In the genomic region with DNA sequence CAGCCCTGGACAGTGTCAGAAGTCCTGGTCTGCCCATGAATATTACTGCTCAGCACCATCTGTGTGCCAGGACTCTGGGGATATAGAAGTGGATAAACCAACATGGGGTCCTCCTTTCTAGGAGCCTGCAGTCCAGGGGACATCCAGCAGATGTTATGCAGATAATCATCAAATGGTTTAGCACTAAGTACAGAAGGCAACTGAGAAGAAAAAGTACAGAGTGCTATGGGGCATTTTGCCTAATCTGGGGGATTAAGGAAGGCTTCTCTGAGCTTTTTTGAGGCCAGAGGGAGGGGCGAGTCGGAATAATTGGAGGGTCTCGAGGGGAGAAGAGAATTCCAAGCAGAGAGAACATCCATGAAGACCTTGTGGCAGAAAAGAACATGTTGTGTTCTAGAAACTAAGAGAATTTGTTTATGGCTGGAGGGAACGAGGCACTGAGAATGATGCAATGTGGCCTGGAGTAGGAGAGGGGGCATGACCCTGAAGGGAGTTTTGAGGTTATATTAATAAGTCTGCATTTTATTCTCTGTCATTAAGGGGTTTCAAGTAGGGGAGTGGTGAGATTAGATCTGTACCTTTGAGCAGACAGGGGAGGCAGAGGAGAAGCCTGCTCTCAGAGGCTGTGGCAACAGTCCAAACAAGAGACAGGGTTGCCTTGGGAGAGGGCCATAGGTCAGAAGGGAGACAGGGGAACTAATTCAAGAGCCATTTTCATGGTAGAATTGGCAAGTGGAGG, we compare ENCODE assay signal across 13 cellular contexts.
DNase-seq lines count a peak whose midpoint lies in the region; ATAC-seq, FAIRE-seq and TF ChIP-seq lines count a peak whose summit lies in the region.
"Had no signal": no experiment of that assay in that cellular context is flagged by ENCODE, and none has a peak within 500 bp of the region (broad histone marks: within the 10 kb centered on the region; RNA-seq: fewer than 3 reads in every experiment).

No MANE protein-coding gene starts in this region.

- H3K4me2 ChIP-seq in trophoblast cell (ENCODE audit: low read length): no peak overlapping the region

- H3K27me3 ChIP-seq in trophoblast cell (ENCODE audit: insufficient read depth, low read length) (no peaks in the 10 kb centered on the region), uterus (no peaks in the 10 kb centered on the region)

- H4K91ac ChIP-seq in trophoblast cell (ENCODE audit: low read depth, low read length): peak overlapping the region; percentile 45

- no CpG with 5 or more reads among the region's 4 CpGs for WGBS in trophoblast cell (ENCODE audit: extremely low coverage, insufficient coverage, insufficient read length)

- no peak overlapping the region for H3K18ac ChIP-seq in trophoblast cell (ENCODE audit: low read length)

- H3K9ac ChIP-seq in trophoblast cell (ENCODE audit: low read length): no peak overlapping the region

- peak overlapping the region; percentile 4 for H3K27ac Mint-ChIP-seq in activated CD8-positive, alpha-beta memory T cell treated with anti-CD3 and anti-CD28 coated beads, Interleukin-2, amount 10 ng/mL, durations not matched to agents 7 days and 5 days
- H3K27ac Mint-ChIP-seq: activated naive CD8-positive, alpha-beta T cell; IgD-negative memory B cell had no signal

- TF ChIP-seq CTCF in uterus (IDR thresholded peaks at IDR 0.05) (no peak), coronary artery (IDR thresholded peaks at IDR 0.05) (no peak)

- H2BK12ac ChIP-seq in trophoblast cell (ENCODE audit: low read length): peak overlapping the region; percentile 42

- H3K27ac ChIP-seq in trophoblast cell (ENCODE audit: low read depth, low read length) (no peak overlapping the region), uterus (peak overlapping the region; percentile 81 to 97), coronary artery (peak overlapping the region in 1 of 2 donors; percentile 63)

- no peak for TF ChIP-seq POLR2A in uterus (IDR thresholded peaks at IDR 0.05)

- intact Hi-C loops in uterus (cut with DNase I; ENCODE audit: low total_unique reads): no loop called here

- no peak overlapping the region for H3K4ac ChIP-seq in trophoblast cell (ENCODE audit: low read depth, low read length)

- no peak overlapping the region for H3K23ac ChIP-seq in trophoblast cell (ENCODE audit: low read length)

- H2BK5ac ChIP-seq in trophoblast cell (ENCODE audit: low read depth, low read length, poor library complexity): peak overlapping the region; percentile 33

- H3K79me2 ChIP-seq in trophoblast cell (ENCODE audit: control insufficient read depth, insufficient read depth, low read length, poor library complexity): no peaks in the 10 kb centered on the region

- DNase-seq in activated CD8-positive, alpha-beta memory T cell treated with anti-CD3 and anti-CD28 coated beads, Interleukin-2, amount 10 ng/mL, durations not matched to agents 7 days and 5 days: no peak
- DNase-seq in activated CD8-positive, alpha-beta memory T cell treated with anti-CD3 and anti-CD28 coated beads, Interleukin-2, amount 50 U/mL, for 4 hours: no peak
- DNase-seq in trophoblast cell (no peak), uterus (peak; percentile 45 to 57), coronary artery (ENCODE audit: low spot score) (no peak)
- DNase-seq: cortex of kidney, mucosa of descending colon, NCI-H1436 had no signal

- no peaks in the 10 kb centered on the region for H3K27me3 Mint-ChIP-seq in activated CD8-positive, alpha-beta memory T cell treated with anti-CD3 and anti-CD28 coated beads, Interleukin-2, amount 10 ng/mL, durations not matched to agents 7 days and 5 days
- H3K27me3 Mint-ChIP-seq: IgD-negative memory B cell had no signal

- H3K9me3 Mint-ChIP-seq in activated CD8-positive, alpha-beta memory T cell treated with anti-CD3 and anti-CD28 coated beads, Interleukin-2, amount 10 ng/mL, durations not matched to agents 7 days and 5 days (ENCODE audit: low read depth): no peaks in the 10 kb centered on the region
- H3K9me3 Mint-ChIP-seq: IgD-negative memory B cell had no signal

- H3K4me3 ChIP-seq in trophoblast cell (ENCODE audit: low read depth, low read length) (no peak overlapping the region), uterus (no peak overlapping the region), coronary artery (no peak overlapping the region)
- H3K4me3 ChIP-seq: mucosa of descending colon had no signal

- H3K4me1 ChIP-seq in trophoblast cell (ENCODE audit: control insufficient read depth in 1 of 2, insufficient read depth in 2 of 2, low read length in 2 of 2) (peaks cover 13 to 28% of the 10 kb centered on the region in 2 experiments), uterus (peaks cover 7 to 16% of the 10 kb centered on the region in 2 donors)

- H3K9me3 ChIP-seq in trophoblast cell (ENCODE audit: insufficient read depth, low read depth, low read length) (no peaks in the 10 kb centered on the region), uterus (no peaks in the 10 kb centered on the region)
- H3K9me3 ChIP-seq: mucosa of descending colon had no signal

- no peak overlapping the region for H2AK5ac ChIP-seq in trophoblast cell (ENCODE audit: low read length)

- H2BK120ac ChIP-seq in trophoblast cell (ENCODE audit: insufficient read depth, low read length, poor library complexity): peak overlapping the region; percentile 36

- peak overlapping the region; percentile 17 for H4K8ac ChIP-seq in trophoblast cell (ENCODE audit: low read depth, low read length)

- H3K36me3 Mint-ChIP-seq in activated CD8-positive, alpha-beta memory T cell treated with anti-CD3 and anti-CD28 coated beads, Interleukin-2, amount 10 ng/mL, durations not matched to agents 7 days and 5 days: no peaks in the 10 kb centered on the region

- peaks cover 7% of the 10 kb centered on the region for H3K79me1 ChIP-seq in trophoblast cell (ENCODE audit: low read length)

- H3K14ac ChIP-seq in trophoblast cell (ENCODE audit: low read length): peak overlapping the region; percentile 14

- no peak overlapping the region for H2AFZ ChIP-seq in trophoblast cell (ENCODE audit: insufficient read depth, low read length, poor library complexity)

- peak; percentile 80 for FAIRE-seq in endometrium (lab: Jason Lieb, UNC)

- CTCF ChIA-PET in activated CD8-positive, alpha-beta memory T cell treated with anti-CD3 and anti-CD28 coated beads, Interleukin-2, amount 10 ng/mL, durations not matched to agents 7 days and 5 days (lab: Charles Lee): interaction anchor here (0.9 kb wide), 1 partner anchor 393 kb away, joined by 3 read pairs; no protein-coding TSS in a partner anchor

- no peaks in the 10 kb centered on the region for H3K36me3 ChIP-seq in trophoblast cell (ENCODE audit: control insufficient read depth in 1 of 2, insufficient read depth in 2 of 2, low read length in 2 of 2)
- H3K36me3 ChIP-seq in uterus: no peaks in the 10 kb centered on the region

- H3K4me1 Mint-ChIP-seq in activated CD8-positive, alpha-beta memory T cell treated with anti-CD3 and anti-CD28 coated beads, Interleukin-2, amount 10 ng/mL, durations not matched to agents 7 days and 5 days: no peaks in the 10 kb centered on the region
- H3K4me1 Mint-ChIP-seq: IgD-negative memory B cell had no signal

- ATAC-seq in activated CD8-positive, alpha-beta memory T cell treated with anti-CD3 and anti-CD28 coated beads, Interleukin-2, amount 10 ng/mL, durations not matched to agents 7 days and 5 days: no peak
- ATAC-seq in GM21786 (IDR thresholded peaks at IDR 0.05; ENCODE audit: unreplicated experiment): no peak
- no peak for ATAC-seq in HG03135 (IDR thresholded peaks at IDR 0.05; ENCODE audit: unreplicated experiment)
- ATAC-seq: mucosa of descending colon had no signal

- H3K4me3 Mint-ChIP-seq in activated CD8-positive, alpha-beta memory T cell treated with anti-CD3 and anti-CD28 coated beads, Interleukin-2, amount 10 ng/mL, durations not matched to agents 7 days and 5 days: no peak overlapping the region
- H3K4me3 Mint-ChIP-seq: activated naive CD8-positive, alpha-beta T cell; IgD-negative memory B cell had no signal

- no peak overlapping the region for H4K12ac ChIP-seq in trophoblast cell (ENCODE audit: low read depth, low read length)

Comparison
In these comparisons a context has a peak if more than half of its experiments do, and no peak if none do; other contexts are left out.
1. DNase-seq: peak in uterus (2 of 2); none in activated CD8-positive, alpha-beta memory T cell treated with anti-CD3 and anti-CD28 coated beads, Interleukin-2, amount 10 ng/mL, durations not matched to agents 7 days and 5 days (single experiment), activated CD8-positive, alpha-beta memory T cell treated with anti-CD3 and anti-CD28 coated beads, Interleukin-2, amount 50 U/mL, for 4 hours (single experiment), trophoblast cell (0 of 2) and coronary artery (single experiment).